ENCODE assay signal across 28 cellular contexts in the genomic region with DNA sequence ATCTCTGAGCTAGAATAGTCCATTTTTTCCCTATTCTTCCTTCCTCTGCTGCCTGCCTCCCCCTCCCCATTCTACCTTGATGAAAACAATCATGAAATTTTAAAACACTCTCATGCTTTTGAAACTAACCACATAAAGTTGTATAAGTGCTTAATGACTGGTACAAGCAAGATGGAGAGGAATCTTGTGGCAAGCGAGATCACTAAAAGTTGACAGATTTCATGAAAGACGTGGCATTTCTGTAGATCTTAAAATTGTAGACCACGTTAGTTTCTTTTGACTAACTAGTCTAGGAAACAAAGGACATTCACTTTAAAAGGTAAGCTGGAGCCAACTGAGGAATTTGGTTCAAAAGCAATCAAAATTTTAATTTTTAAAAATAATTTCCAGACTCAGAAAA. TPM values are rescaled to one million over a fixed set of nuclear protein-coding genes. Genes with fewer than 3 reads are reported as not detected.
"Had no signal": no experiment of that assay in that cellular context is flagged by ENCODE, and none has a peak within 500 bp of the region (broad histone marks: within the 10 kb centered on the region; RNA-seq: fewer than 3 reads in every experiment).

No MANE protein-coding gene starts in this region.

- H3K4me1 Mint-ChIP-seq: endodermal cell, mesothelial cell of epicardium had no signal

- H3K27me3 Mint-ChIP-seq: dendritic cell treated with granulocyte-macrophage colony-stimulating factor and Interleukin-4, amounts not matched to agents 40 ng/mL and 50 ng/mL, for 4 days; effector memory CD8-positive, alpha-beta T cell had no signal

- DNase-seq: colonic mucosa; cortex of kidney; effector CD8-positive, alpha-beta T cell; effector memory CD8-positive, alpha-beta T cell; endodermal cell; erythroblast; esophagus squamous epithelium; foreskin fibroblast; foreskin melanocyte; gastrocnemius medialis; glutamatergic neuron; head of caudate nucleus; heart right ventricle; hippocampal formation; left cardiac atrium; left lung; left ventricle myocardium superior; lower lobe of right lung; mesenchymal stem cell; mucosa of descending colon had no signal

- H3K4me3 Mint-ChIP-seq: dendritic cell treated with granulocyte-macrophage colony-stimulating factor and Interleukin-4, amounts not matched to agents 40 ng/mL and 50 ng/mL, for 4 days; effector memory CD8-positive, alpha-beta T cell; endodermal cell; mesothelial cell of epicardium had no signal

- ATAC-seq: effector memory CD8-positive, alpha-beta T cell; esophagus mucosa; gastrocnemius medialis; heart right ventricle; left cardiac atrium; left lung; left ventricle myocardium superior; lower lobe of right lung; mucosa of descending colon had no signal

- H3K36me3 Mint-ChIP-seq: mesothelial cell of epicardium had no signal

- H3K27ac Mint-ChIP-seq: dendritic cell treated with granulocyte-macrophage colony-stimulating factor and Interleukin-4, amounts not matched to agents 40 ng/mL and 50 ng/mL, for 4 days; effector memory CD8-positive, alpha-beta T cell; endodermal cell; mesothelial cell of epicardium had no signal

- H3K9me3 Mint-ChIP-seq: effector memory CD8-positive, alpha-beta T cell; endodermal cell had no signal

RNA-seq across cellular contexts. Expression of a gene that starts 35.4 kb away (rescaled TPM):
- total RNA-seq: dermis microvascular lymphatic vessel endothelial cell, endodermal cell, esophagus mucosa, esophagus squamous epithelium, glomerular endothelial cell, heart right ventricle, left cardiac atrium, left ventricle myocardium superior, lower leg skin, lung microvascular endothelial cell, mesothelial cell of epicardium, myocyte had no signal
